In genomic region chrX:148204195-148204594, GRCh38 we compare ENCODE assay signal across 21 cellular contexts.
"Had no signal": no experiment of that assay in that cellular context is flagged by ENCODE, and none has a peak within 500 bp of the region (broad histone marks: within the 10 kb centered on the region; RNA-seq: fewer than 3 reads in every experiment).

No MANE protein-coding gene starts in this region.

- H3K27ac ChIP-seq: dorsolateral prefrontal cortex, neutrophil, right atrium auricular region, sigmoid colon, skin epidermis, stomach had no signal

- H3K4me3 ChIP-seq: dorsolateral prefrontal cortex, lung, right atrium auricular region, sigmoid colon, skin epidermis, stomach had no signal

- H3K27me3 ChIP-seq: neutrophil, right atrium auricular region, sigmoid colon, stomach had no signal

- H3K27me3 Mint-ChIP-seq: naive B cell had no signal

- H3K27ac Mint-ChIP-seq: nephron had no signal

- H3K9me3 ChIP-seq: neutrophil, right atrium auricular region, sigmoid colon, stomach had no signal

- DNase-seq: cortex of kidney; dorsolateral prefrontal cortex; effector CD8-positive, alpha-beta T cell; head of caudate nucleus; hippocampal formation; left colon; left ventricle myocardium superior; mesendoderm; naive B cell; posterior cingulate gyrus; sigmoid colon; stimulated activated CD4-positive, alpha-beta T cell treated with anti-CD3 and anti-CD28 coated beads, Interleukin-2, amount 100 ng/mL, for 24 hours; stimulated activated CD4-positive, alpha-beta T cell treated with anti-CD3 and anti-CD28 coated beads, Interleukin-4, amount 100 ng/mL, for 4 hours; stimulated activated naive CD4-positive, alpha-beta T cell; stomach; trophoblast cell had no signal

- ATAC-seq: left colon, left ventricle myocardium superior had no signal

- H3K4me1 Mint-ChIP-seq: nephron had no signal

- H3K4me1 ChIP-seq: right atrium auricular region, sigmoid colon, stomach had no signal

- H3K4me3 Mint-ChIP-seq: nephron had no signal

- H3K36me3 ChIP-seq: neutrophil, right atrium auricular region, sigmoid colon, stomach had no signal
